ENCODE assay signal across 1 cellular context in genomic region chr14:90814806-90815566, GRCh38.
TF ChIP-seq lines count a peak whose summit lies in the region.

No MANE protein-coding gene starts in this region.

TF ChIP-seq in GM23338, 12 proteins besides CTCF, POLR2A, EP300 and RAD21 (continued from another document):
- TF ChIP-seq ZNF462 (CRISPR knock-in tag; IDR thresholded peaks at IDR 0.05), result no peak
- TF ChIP-seq REST (IDR thresholded peaks at IDR 0.05; ENCODE audit: unreplicated experiment), result no peak
- no peak for TF ChIP-seq CREB1 (CRISPR knock-in tag; IDR thresholded peaks at IDR 0.05; ENCODE audit: low read depth)
